Comparison of ENCODE assay signal across 1 cellular context in genomic region chr17:67716405-67716798, GRCh38.
TF ChIP-seq lines count a peak whose summit lies in the region.

No MANE protein-coding gene starts in this region.

TF ChIP-seq in GM23338, 12 proteins besides CTCF, POLR2A, EP300 and RAD21:
- TF ChIP-seq, protein P1, sequence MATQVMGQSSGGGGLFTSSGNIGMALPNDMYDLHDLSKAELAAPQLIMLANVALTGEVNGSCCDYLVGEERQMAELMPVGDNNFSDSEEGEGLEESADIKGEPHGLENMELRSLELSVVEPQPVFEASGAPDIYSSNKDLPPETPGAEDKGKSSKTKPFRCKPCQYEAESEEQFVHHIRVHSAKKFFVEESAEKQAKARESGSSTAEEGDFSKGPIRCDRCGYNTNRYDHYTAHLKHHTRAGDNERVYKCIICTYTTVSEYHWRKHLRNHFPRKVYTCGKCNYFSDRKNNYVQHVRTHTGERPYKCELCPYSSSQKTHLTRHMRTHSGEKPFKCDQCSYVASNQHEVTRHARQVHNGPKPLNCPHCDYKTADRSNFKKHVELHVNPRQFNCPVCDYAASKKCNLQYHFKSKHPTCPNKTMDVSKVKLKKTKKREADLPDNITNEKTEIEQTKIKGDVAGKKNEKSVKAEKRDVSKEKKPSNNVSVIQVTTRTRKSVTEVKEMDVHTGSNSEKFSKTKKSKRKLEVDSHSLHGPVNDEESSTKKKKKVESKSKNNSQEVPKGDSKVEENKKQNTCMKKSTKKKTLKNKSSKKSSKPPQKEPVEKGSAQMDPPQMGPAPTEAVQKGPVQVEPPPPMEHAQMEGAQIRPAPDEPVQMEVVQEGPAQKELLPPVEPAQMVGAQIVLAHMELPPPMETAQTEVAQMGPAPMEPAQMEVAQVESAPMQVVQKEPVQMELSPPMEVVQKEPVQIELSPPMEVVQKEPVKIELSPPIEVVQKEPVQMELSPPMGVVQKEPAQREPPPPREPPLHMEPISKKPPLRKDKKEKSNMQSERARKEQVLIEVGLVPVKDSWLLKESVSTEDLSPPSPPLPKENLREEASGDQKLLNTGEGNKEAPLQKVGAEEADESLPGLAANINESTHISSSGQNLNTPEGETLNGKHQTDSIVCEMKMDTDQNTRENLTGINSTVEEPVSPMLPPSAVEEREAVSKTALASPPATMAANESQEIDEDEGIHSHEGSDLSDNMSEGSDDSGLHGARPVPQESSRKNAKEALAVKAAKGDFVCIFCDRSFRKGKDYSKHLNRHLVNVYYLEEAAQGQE (IDR thresholded peaks at IDR 0.05; ENCODE audit: unreplicated experiment) = no peak
- TF ChIP-seq ZNF462 (CRISPR knock-in tag; IDR thresholded peaks at IDR 0.05) (no peak), EZH2 (IDR thresholded peaks at IDR 0.05; ENCODE audit: low read depth, unreplicated experiment) (no peak), CREB1 (CRISPR knock-in tag; IDR thresholded peaks at IDR 0.05; ENCODE audit: low read depth) (no peak), JUNB (IDR thresholded peaks at IDR 0.05; ENCODE audit: unreplicated experiment) (no peak), EZH2phosphoT487 (IDR thresholded peaks at IDR 0.05; ENCODE audit: unreplicated experiment) (no peak), ZNF114 (CRISPR knock-in tag; IDR thresholded peaks at IDR 0.05) (no peak), POLR2AphosphoS5 (IDR thresholded peaks at IDR 0.05; ENCODE audit: low read depth) (no peak), STAT1 (IDR thresholded peaks at IDR 0.05; ENCODE audit: unreplicated experiment) (no peak), NANOG (IDR thresholded peaks at IDR 0.05; ENCODE audit: borderline replicate concordance) (no peak), ZNF331 (CRISPR knock-in tag; IDR thresholded peaks at IDR 0.05; ENCODE audit: low read depth) (no peak)
- TF ChIP-seq, protein P2, sequence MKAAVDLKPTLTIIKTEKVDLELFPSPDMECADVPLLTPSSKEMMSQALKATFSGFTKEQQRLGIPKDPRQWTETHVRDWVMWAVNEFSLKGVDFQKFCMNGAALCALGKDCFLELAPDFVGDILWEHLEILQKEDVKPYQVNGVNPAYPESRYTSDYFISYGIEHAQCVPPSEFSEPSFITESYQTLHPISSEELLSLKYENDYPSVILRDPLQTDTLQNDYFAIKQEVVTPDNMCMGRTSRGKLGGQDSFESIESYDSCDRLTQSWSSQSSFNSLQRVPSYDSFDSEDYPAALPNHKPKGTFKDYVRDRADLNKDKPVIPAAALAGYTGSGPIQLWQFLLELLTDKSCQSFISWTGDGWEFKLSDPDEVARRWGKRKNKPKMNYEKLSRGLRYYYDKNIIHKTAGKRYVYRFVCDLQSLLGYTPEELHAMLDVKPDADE (IDR thresholded peaks at IDR 0.05) = no peak
